In genomic region chr5:177425196-177425800, GRCh38 we compare ENCODE assay signal across 1 cellular context.
TF ChIP-seq lines count a peak whose summit lies in the region.

No MANE protein-coding gene starts in this region.

TF ChIP-seq in K562, 482 proteins besides CTCF, POLR2A, EP300 and RAD21 (continued from another document):
- TF ChIP-seq BRF2 (IDR thresholded peaks at IDR 0.05; ENCODE audit: borderline replicate concordance, insufficient read depth, insufficient read length) (no peak), GATAD2B (IDR thresholded peaks at IDR 0.05; ENCODE audit: borderline replicate concordance) (no peak), GABPA (tag; conservative IDR thresholded peaks at IDR 0.05; ENCODE audit: low read depth) (no peak), SMARCA5 (IDR thresholded peaks at IDR 0.05) (peak; percentile 94), ZBTB11 (CRISPR knock-in tag; IDR thresholded peaks at IDR 0.05) (0 out of 6 replicates have a peak, but pooled peaks of 1 of the 3 experiments have one; percentile 11), ZNF121 (CRISPR knock-in tag; conservative IDR thresholded peaks at IDR 0.05) (no peak), BACH1 (tag; IDR thresholded peaks at IDR 0.05) (0 out of 2 replicates have a peak, but pooled peaks have one; percentile 59), ZNF232 (CRISPR knock-in tag; IDR thresholded peaks at IDR 0.05) (no peak), AFF4 (CRISPR knock-in tag; IDR thresholded peaks at IDR 0.05) (no peak), FOXK2 (conservative IDR thresholded peaks at IDR 0.05 in 1 of 2, IDR thresholded peaks at IDR 0.05 in 1 of 2; ENCODE audit: low read depth in 2 of 2) (no peak), ARNT (IDR thresholded peaks at IDR 0.05) (peak in 1 of 2 experiments; percentile 35; a peak in 1 of 4 replicates), TCF7 (IDR thresholded peaks at IDR 0.05; ENCODE audit: borderline replicate concordance) (no peak), CBX1 (IDR thresholded peaks at IDR 0.05; ENCODE audit: low read depth) (no peak), RBM14 (IDR thresholded peaks at IDR 0.05; ENCODE audit: borderline replicate concordance, insufficient read depth, low read depth, low read length) (no peak), MYC (IDR thresholded peaks at IDR 0.05; ENCODE audit: low read depth, low read length) (no peak), MYC (CRISPR knock-in tag; IDR thresholded peaks at IDR 0.05; ENCODE audit: borderline replicate concordance, low read depth) (0 out of 2 replicates have a peak, but pooled peaks have one; percentile 12), ATF4 (CRISPR knock-in tag; IDR thresholded peaks at IDR 0.05) (no peak), ELF4 (CRISPR knock-in tag; IDR thresholded peaks at IDR 0.05) (no peak), SAFB2 (IDR thresholded peaks at IDR 0.05; ENCODE audit: borderline replicate concordance, low read depth, low read length, severe bottlenecking) (no peak)
